In the genomic region with DNA sequence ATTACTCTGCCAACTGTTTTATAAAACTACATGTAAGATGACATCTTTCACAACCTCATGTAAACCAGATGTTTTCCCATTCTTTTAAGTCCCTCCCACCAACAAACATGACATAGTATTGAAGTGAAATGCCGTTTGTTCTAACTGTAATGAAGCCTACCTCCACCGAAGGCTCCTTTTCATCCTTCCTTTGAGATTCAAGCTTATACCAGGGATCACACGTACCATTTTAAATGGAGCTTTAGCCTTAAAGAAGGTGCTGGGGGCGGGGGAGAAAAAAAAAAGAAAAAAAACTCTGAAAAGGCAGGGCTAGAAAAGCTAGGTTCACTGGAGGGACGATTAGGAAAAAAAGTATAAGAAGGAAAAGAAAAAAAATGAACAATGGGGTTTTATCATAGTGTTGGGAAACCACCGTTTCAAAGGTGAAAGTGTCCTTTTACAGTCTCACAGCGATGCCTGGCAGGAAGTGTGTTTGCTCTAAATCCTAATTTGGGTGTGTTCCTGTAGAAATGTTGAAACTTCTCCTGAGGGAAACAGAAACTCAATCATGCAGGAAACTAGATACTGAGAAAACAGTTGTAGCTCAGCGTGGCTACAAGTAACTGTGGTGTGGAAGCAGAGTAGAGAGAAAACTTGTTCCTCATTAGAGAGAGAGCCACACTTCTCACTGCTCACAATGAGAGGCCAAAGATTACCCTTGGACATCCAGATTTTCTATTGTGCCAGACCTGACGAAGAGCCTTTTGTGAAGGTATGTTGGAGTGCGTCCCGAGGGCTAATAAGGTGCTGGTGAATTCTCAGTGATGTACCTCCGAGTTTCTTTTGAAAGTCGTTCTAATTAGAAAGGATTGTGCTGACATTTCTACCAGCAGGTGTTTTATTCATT, we compare ENCODE assay signal across 1 cellular context.
TF ChIP-seq lines count a peak whose summit lies in the region.

No MANE protein-coding gene starts in this region.

TF ChIP-seq in IMR-90, 13 proteins besides CTCF, POLR2A, EP300 and RAD21 (continued from another document):
- peak; percentile 77 for TF ChIP-seq CEBPB (IDR thresholded peaks at IDR 0.05; ENCODE audit: low read depth, low read length)
- TF ChIP-seq, protein P1, sequence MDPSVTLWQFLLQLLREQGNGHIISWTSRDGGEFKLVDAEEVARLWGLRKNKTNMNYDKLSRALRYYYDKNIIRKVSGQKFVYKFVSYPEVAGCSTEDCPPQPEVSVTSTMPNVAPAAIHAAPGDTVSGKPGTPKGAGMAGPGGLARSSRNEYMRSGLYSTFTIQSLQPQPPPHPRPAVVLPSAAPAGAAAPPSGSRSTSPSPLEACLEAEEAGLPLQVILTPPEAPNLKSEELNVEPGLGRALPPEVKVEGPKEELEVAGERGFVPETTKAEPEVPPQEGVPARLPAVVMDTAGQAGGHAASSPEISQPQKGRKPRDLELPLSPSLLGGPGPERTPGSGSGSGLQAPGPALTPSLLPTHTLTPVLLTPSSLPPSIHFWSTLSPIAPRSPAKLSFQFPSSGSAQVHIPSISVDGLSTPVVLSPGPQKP (IDR thresholded peaks at IDR 0.05; ENCODE audit: borderline replicate concordance, low read depth, low read length): peak; percentile 95
